In the genomic region with DNA sequence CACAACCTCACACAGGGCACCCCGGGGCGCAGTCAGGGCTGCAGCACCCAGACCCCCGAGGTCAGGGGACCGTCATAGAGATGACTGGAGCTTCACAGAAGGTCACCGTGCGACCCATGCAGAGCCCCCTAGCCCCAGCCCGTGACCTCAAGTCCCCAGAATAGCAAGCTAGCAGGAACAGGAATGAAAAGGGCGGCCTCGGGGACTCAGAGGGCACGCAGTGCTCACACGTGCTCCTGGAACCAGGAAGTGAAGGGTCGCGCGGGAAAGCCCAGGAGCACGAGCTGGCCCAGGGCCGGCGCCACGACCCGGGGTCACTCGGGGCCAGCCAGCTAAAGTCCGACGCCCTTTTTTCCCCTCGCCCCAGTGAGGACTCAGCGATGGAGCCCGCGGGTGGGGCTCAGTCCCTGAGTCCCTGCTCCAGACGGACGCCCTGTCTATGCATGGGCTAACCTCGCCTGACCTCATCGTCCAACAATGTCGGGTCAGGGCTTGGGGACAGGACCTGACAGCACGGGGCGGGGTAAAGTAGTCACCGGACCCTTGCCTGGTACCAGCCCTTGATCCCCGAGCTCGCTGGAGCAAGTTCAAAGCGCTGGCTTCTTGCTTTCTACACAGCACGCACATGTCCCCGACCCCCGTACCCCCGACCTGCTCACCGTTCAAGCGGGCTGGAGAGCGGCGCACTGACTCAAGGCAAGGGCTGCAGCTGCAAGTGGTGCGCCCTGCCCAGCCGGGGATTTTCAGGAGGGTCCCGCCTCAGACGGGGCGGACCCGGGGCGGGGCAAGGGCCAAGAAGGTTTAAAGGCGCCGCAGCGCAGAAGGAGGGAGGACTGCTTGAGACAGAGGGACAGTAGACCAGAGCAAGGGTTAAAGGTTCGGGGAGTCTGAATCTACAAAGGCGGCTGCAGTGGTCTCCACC, we compare ENCODE assay signal across 1 cellular context.
TF ChIP-seq lines count a peak whose summit lies in the region.

Gene TAGLN2 (minus strand): TSS at position 717 of the 922 bp plus-strand sequence. CDS start 4,998 bp downstream, outside the sequence.

TF ChIP-seq in GM12878, 131 proteins besides CTCF, POLR2A, EP300 and RAD21 (continued from another document and continues in another):
- TF ChIP-seq, protein P1, sequence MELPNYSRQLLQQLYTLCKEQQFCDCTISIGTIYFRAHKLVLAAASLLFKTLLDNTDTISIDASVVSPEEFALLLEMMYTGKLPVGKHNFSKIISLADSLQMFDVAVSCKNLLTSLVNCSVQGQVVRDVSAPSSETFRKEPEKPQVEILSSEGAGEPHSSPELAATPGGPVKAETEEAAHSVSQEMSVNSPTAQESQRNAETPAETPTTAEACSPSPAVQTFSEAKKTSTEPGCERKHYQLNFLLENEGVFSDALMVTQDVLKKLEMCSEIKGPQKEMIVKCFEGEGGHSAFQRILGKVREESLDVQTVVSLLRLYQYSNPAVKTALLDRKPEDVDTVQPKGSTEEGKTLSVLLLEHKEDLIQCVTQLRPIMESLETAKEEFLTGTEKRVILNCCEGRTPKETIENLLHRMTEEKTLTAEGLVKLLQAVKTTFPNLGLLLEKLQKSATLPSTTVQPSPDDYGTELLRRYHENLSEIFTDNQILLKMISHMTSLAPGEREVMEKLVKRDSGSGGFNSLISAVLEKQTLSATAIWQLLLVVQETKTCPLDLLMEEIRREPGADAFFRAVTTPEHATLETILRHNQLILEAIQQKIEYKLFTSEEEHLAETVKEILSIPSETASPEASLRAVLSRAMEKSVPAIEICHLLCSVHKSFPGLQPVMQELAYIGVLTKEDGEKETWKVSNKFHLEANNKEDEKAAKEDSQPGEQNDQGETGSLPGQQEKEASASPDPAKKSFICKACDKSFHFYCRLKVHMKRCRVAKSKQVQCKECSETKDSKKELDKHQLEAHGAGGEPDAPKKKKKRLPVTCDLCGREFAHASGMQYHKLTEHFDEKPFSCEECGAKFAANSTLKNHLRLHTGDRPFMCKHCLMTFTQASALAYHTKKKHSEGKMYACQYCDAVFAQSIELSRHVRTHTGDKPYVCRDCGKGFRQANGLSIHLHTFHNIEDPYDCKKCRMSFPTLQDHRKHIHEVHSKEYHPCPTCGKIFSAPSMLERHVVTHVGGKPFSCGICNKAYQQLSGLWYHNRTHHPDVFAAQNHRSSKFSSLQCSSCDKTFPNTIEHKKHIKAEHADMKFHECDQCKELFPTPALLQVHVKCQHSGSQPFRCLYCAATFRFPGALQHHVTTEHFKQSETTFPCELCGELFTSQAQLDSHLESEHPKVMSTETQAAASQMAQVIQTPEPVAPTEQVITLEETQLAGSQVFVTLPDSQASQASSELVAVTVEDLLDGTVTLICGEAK (IDR thresholded peaks at IDR 0.05; ENCODE audit: borderline replicate concordance): no peak
- TF ChIP-seq SMAD5 (IDR thresholded peaks at IDR 0.05; ENCODE audit: low read depth) (peak; percentile 97), EED (IDR thresholded peaks at IDR 0.05; ENCODE audit: low read depth) (0 out of 2 replicates have a peak, but pooled peaks have one; percentile 17), JUNB (IDR thresholded peaks at IDR 0.05) (no peak), ZZZ3 (IDR thresholded peaks at IDR 0.05; ENCODE audit: control insufficient read depth, insufficient read length, low read depth) (no peak), E4F1 (IDR thresholded peaks at IDR 0.05; ENCODE audit: borderline replicate concordance, partially characterized antibody) (peak; percentile 60), ZNF622 (IDR thresholded peaks at IDR 0.05) (no peak), MTA2 (IDR thresholded peaks at IDR 0.05; ENCODE audit: low read depth) (no peak; the same call in 1 of the 2 replicates), SPI1 (IDR thresholded peaks at IDR 0.05; ENCODE audit: borderline replicate concordance, insufficient read depth, low read depth, low read length) (peak; percentile 16; the same call in 1 of the 2 replicates), SKIL (IDR thresholded peaks at IDR 0.05; ENCODE audit: low read depth, poor library complexity, severe bottlenecking) (no peak), CBX3 (IDR thresholded peaks at IDR 0.05; ENCODE audit: borderline replicate concordance, low read depth) (no peak), RAD51 (IDR thresholded peaks at IDR 0.05) (no peak), EGR1 (IDR thresholded peaks at IDR 0.05; ENCODE audit: borderline replicate concordance in 1 of 2, low read depth in 2 of 2, low read length in 2 of 2) (peak in 1 of 2 experiments; percentile 40; a peak in 1 of 3 replicates), YY1 (IDR thresholded peaks at IDR 0.05; ENCODE audit: low read depth, low read length) (peak; percentile 11; the same call in 1 of the 2 replicates), SUZ12 (IDR thresholded peaks at IDR 0.05; ENCODE audit: unreplicated experiment) (no peak), SMAD1 (IDR thresholded peaks at IDR 0.05; ENCODE audit: low read depth, partially characterized antibody) (peak; percentile 69), RCOR1 (conservative IDR thresholded peaks at IDR 0.05; ENCODE audit: low read depth, low read length) (no peak), FOXK2 (IDR thresholded peaks at IDR 0.05) (peak; percentile 12; the same call in 1 of the 2 replicates), SREBF2 (IDR thresholded peaks at IDR 0.05; ENCODE audit: low read length) (no peak), IRF3 (IDR thresholded peaks at IDR 0.05) (no peak), KDM1A (IDR thresholded peaks at IDR 0.05; ENCODE audit: borderline replicate concordance) (no peak), CBFB (IDR thresholded peaks at IDR 0.05; ENCODE audit: low read depth) (peak; percentile 81), CHD2 (IDR thresholded peaks at IDR 0.05; ENCODE audit: borderline replicate concordance, low read depth, low read length) (0 out of 2 replicates have a peak, but pooled peaks have one; percentile 34), POLR2AphosphoS5 (IDR thresholded peaks at IDR 0.05; ENCODE audit: low read length) (peak; percentile 98), NFYA (IDR thresholded peaks at IDR 0.05; ENCODE audit: borderline replicate concordance, low read depth, low read length) (no peak), NR2C1 (IDR thresholded peaks at IDR 0.05) (0 out of 2 replicates have a peak, but pooled peaks have one; percentile 4), STAT1 (conservative IDR thresholded peaks at IDR 0.05) (no peak), PAX8 (IDR thresholded peaks at IDR 0.05) (no peak), ZNF217 (IDR thresholded peaks at IDR 0.05) (no peak), PAX5 (IDR thresholded peaks at IDR 0.05; ENCODE audit: borderline replicate concordance, low read depth, low read length) (peak; percentile 23; the same call in 1 of the 2 replicates), SIN3A (IDR thresholded peaks at IDR 0.05; ENCODE audit: low read depth, low read length) (no peak), NFIC (IDR thresholded peaks at IDR 0.05; ENCODE audit: low read depth, low read length) (no peak), IRF4 (IDR thresholded peaks at IDR 0.05; ENCODE audit: low read depth, low read length) (0 out of 2 replicates have a peak, but pooled peaks have one; percentile 33), BCL11A (IDR thresholded peaks at IDR 0.05; ENCODE audit: low read depth, low read length) (no peak), CREB1 (IDR thresholded peaks at IDR 0.05; ENCODE audit: low read depth) (no peak; the same call in 1 of the 2 replicates)
- TF ChIP-seq, protein P2, sequence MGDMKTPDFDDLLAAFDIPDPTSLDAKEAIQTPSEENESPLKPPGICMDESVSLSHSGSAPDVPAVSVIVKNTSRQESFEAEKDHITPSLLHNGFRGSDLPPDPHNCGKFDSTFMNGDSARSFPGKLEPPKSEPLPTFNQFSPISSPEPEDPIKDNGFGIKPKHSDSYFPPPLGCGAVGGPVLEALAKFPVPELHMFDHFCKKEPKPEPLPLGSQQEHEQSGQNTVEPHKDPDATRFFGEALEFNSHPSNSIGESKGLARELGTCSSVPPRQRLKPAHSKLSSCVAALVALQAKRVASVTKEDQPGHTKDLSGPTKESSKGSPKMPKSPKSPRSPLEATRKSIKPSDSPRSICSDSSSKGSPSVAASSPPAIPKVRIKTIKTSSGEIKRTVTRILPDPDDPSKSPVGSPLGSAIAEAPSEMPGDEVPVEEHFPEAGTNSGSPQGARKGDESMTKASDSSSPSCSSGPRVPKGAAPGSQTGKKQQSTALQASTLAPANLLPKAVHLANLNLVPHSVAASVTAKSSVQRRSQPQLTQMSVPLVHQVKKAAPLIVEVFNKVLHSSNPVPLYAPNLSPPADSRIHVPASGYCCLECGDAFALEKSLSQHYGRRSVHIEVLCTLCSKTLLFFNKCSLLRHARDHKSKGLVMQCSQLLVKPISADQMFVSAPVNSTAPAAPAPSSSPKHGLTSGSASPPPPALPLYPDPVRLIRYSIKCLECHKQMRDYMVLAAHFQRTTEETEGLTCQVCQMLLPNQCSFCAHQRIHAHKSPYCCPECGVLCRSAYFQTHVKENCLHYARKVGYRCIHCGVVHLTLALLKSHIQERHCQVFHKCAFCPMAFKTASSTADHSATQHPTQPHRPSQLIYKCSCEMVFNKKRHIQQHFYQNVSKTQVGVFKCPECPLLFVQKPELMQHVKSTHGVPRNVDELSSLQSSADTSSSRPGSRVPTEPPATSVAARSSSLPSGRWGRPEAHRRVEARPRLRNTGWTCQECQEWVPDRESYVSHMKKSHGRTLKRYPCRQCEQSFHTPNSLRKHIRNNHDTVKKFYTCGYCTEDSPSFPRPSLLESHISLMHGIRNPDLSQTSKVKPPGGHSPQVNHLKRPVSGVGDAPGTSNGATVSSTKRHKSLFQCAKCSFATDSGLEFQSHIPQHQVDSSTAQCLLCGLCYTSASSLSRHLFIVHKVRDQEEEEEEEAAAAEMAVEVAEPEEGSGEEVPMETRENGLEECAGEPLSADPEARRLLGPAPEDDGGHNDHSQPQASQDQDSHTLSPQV (IDR thresholded peaks at IDR 0.05): no peak
- TF ChIP-seq, protein P3, sequence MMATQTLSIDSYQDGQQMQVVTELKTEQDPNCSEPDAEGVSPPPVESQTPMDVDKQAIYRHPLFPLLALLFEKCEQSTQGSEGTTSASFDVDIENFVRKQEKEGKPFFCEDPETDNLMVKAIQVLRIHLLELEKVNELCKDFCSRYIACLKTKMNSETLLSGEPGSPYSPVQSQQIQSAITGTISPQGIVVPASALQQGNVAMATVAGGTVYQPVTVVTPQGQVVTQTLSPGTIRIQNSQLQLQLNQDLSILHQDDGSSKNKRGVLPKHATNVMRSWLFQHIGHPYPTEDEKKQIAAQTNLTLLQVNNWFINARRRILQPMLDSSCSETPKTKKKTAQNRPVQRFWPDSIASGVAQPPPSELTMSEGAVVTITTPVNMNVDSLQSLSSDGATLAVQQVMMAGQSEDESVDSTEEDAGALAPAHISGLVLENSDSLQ (IDR thresholded peaks at IDR 0.05): no peak
- TF ChIP-seq, protein P4, sequence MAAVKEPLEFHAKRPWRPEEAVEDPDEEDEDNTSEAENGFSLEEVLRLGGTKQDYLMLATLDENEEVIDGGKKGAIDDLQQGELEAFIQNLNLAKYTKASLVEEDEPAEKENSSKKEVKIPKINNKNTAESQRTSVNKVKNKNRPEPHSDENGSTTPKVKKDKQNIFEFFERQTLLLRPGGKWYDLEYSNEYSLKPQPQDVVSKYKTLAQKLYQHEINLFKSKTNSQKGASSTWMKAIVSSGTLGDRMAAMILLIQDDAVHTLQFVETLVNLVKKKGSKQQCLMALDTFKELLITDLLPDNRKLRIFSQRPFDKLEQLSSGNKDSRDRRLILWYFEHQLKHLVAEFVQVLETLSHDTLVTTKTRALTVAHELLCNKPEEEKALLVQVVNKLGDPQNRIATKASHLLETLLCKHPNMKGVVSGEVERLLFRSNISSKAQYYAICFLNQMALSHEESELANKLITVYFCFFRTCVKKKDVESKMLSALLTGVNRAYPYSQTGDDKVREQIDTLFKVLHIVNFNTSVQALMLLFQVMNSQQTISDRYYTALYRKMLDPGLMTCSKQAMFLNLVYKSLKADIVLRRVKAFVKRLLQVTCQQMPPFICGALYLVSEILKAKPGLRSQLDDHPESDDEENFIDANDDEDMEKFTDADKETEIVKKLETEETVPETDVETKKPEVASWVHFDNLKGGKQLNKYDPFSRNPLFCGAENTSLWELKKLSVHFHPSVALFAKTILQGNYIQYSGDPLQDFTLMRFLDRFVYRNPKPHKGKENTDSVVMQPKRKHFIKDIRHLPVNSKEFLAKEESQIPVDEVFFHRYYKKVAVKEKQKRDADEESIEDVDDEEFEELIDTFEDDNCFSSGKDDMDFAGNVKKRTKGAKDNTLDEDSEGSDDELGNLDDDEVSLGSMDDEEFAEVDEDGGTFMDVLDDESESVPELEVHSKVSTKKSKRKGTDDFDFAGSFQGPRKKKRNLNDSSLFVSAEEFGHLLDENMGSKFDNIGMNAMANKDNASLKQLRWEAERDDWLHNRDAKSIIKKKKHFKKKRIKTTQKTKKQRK (IDR thresholded peaks at IDR 0.05; ENCODE audit: low read depth, low read length): no peak
